ENCODE assay signal across 8 cellular contexts in the genomic region with DNA sequence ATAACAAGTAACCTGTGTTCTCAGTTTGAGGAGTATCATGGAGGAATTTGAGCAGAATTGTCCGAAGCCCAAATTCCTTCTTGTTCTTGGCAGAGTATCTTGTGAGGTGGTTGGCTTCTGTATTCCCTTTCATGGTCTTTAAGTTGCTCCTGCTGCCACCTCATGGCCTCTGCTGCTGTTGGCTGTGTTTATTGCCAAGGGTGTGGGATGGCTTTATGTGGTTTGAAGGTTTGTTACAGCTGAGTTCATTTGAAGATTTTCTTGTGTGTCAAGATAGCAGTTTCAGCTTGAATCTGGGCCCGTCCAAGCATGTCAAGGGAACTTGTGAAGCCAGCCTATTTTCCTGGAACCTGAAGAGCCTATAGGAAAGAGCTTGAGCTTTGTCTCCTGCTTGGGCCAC. TPM values are rescaled to one million over a fixed set of nuclear protein-coding genes. Genes with fewer than 3 reads are reported as not detected.
DNase-seq lines count a peak whose midpoint lies in the region; ATAC-seq and FAIRE-seq lines count a peak whose summit lies in the region.

No MANE protein-coding gene starts in this region.

- no peaks in the 10 kb centered on the region for H3K4me1 ChIP-seq in small intestine (ENCODE audit: control insufficient read depth in 2 of 2, insufficient read depth in 1 of 2, low read depth in 1 of 2, low read length in 1 of 2)

- WGBS in small intestine, 3 donors: 48 to 58% (median 54%) methylated on average over 2 of the region's 2 CpGs

- no peak overlapping the region for H3K27ac ChIP-seq in small intestine (ENCODE audit: low read depth in 1 of 2, low read length in 1 of 2)

- DNase-seq in SIG-M5 treated with dmso at 0.1 percent for 504 hours (lab: John Stamatoyannopoulos, UW; ENCODE audit: unreplicated experiment): peak; percentile 18
- no peak for DNase-seq in SIG-M5 (lab: John Stamatoyannopoulos, UW)
- DNase-seq in astrocyte of the hippocampus (ENCODE audit: low read depth, low spot score): peak; percentile 85
- DNase-seq in renal cortical epithelial cell (ENCODE audit: low read depth): peak; percentile 93
- no peak for DNase-seq in mucosa of gallbladder (ENCODE audit: low spot score)
- no peak for DNase-seq in small intestine

- peak; percentile 49 for ATAC-seq in HG03378 (IDR thresholded peaks at IDR 0.05; ENCODE audit: unreplicated experiment)
- ATAC-seq in HG02588 (IDR thresholded peaks at IDR 0.05; ENCODE audit: unreplicated experiment): no peak

- no peak for FAIRE-seq in small intestine (lab: Jason Lieb, UNC)

- no peaks in the 10 kb centered on the region for H3K27me3 ChIP-seq in small intestine (ENCODE audit: control insufficient read depth in 2 of 2, insufficient read depth in 2 of 2, low read length in 2 of 2)

- H3K4me3 ChIP-seq in small intestine (ENCODE audit: low read depth in 1 of 2, low read length in 2 of 2): no peak overlapping the region

- H3K36me3 ChIP-seq in small intestine (ENCODE audit: control insufficient read depth in 2 of 2, insufficient read depth in 2 of 2, low read length in 2 of 2): no peaks in the 10 kb centered on the region

- no peaks in the 10 kb centered on the region for H3K9me3 ChIP-seq in small intestine (ENCODE audit: control insufficient read depth, low read depth)

RNA-seq across cellular contexts. Expression of gene TTK, which starts 20.2 kb away (rescaled TPM):
- 1.4 and 14.6 TPM in 2 replicates for total RNA-seq in renal cortical epithelial cell
- 0.92 TPM for total RNA-seq in mucosa of gallbladder
- 1 to 10 TPM in 1 of 3 donors, under 1 TPM in 1, not detected in 1; 0.45 to 9.8 TPM for polyA plus RNA-seq in small intestine

RNA-seq across cellular contexts. Expression of gene ELOVL4, which starts 36.9 kb away (rescaled TPM):
- total RNA-seq in renal cortical epithelial cell (1.4 TPM in 2 replicates), mucosa of gallbladder (1.5 TPM)
- 1 to 10 TPM in 1 of 3 donors, not detected in 2; 1.7 TPM for polyA plus RNA-seq in small intestine

Comparison
In these comparisons a context has a peak if more than half of its experiments do, and no peak if none do; other contexts are left out.
1. DNase-seq: peak in SIG-M5 treated with dmso at 0.1 percent for 504 hours (single experiment), astrocyte of the hippocampus (single experiment) and renal cortical epithelial cell (single experiment); none in SIG-M5 (single experiment), mucosa of gallbladder (single experiment) and small intestine (single experiment).